Comparison of ENCODE assay signal across 1 cellular context in the genomic region with DNA sequence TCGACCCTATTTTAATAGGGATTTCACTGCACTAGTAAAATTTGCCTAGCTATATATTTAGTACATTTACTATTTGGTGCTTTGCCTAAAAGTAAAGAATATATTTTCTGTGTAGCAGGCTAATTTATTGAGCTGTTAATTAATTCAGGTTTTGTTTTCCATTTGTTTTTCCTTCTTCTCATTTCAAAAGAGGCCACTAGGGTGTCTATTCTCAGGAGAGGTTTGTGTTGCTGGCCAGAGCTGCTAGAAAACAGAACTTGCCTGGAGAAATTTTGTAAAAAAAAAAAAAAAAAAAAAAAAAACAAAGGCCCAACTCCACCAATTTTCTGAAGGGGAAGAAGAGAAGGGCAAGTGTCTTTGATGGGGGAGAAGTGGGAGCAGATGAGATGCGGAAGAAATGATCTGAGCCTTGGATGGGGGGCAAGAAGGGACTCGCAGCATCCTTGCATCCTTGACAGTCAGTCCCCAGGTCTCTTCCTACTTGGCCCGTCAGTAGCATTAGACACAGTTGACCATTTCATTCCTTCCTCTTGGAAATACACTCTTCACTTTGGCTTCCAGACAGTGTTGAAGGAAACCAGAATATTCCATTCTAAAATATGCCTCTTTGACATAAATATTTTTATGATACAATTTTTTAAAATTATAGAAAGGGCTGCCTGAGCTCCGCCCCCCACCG.
TF ChIP-seq lines count a peak whose summit lies in the region.

No MANE protein-coding gene starts in this region.

TF ChIP-seq in WTC11, 78 proteins besides CTCF, POLR2A, EP300 and RAD21 (continued from another document):
- TF ChIP-seq, protein P1, sequence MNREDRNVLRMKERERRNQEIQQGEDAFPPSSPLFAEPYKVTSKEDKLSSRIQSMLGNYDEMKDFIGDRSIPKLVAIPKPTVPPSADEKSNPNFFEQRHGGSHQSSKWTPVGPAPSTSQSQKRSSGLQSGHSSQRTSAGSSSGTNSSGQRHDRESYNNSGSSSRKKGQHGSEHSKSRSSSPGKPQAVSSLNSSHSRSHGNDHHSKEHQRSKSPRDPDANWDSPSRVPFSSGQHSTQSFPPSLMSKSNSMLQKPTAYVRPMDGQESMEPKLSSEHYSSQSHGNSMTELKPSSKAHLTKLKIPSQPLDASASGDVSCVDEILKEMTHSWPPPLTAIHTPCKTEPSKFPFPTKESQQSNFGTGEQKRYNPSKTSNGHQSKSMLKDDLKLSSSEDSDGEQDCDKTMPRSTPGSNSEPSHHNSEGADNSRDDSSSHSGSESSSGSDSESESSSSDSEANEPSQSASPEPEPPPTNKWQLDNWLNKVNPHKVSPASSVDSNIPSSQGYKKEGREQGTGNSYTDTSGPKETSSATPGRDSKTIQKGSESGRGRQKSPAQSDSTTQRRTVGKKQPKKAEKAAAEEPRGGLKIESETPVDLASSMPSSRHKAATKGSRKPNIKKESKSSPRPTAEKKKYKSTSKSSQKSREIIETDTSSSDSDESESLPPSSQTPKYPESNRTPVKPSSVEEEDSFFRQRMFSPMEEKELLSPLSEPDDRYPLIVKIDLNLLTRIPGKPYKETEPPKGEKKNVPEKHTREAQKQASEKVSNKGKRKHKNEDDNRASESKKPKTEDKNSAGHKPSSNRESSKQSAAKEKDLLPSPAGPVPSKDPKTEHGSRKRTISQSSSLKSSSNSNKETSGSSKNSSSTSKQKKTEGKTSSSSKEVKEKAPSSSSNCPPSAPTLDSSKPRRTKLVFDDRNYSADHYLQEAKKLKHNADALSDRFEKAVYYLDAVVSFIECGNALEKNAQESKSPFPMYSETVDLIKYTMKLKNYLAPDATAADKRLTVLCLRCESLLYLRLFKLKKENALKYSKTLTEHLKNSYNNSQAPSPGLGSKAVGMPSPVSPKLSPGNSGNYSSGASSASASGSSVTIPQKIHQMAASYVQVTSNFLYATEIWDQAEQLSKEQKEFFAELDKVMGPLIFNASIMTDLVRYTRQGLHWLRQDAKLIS (CRISPR knock-in tag; IDR thresholded peaks at IDR 0.05; ENCODE audit: borderline replicate concordance), result no peak
- TF ChIP-seq TP53 (CRISPR knock-in tag; IDR thresholded peaks at IDR 0.05) (no peak), ZNF423 (CRISPR knock-in tag; IDR thresholded peaks at IDR 0.05) (no peak), RELA (CRISPR knock-in tag; IDR thresholded peaks at IDR 0.05; ENCODE audit: borderline replicate concordance) (no peak), CBFB (CRISPR knock-in tag; IDR thresholded peaks at IDR 0.05; ENCODE audit: low read depth) (no peak), FOXK1 (CRISPR knock-in tag; IDR thresholded peaks at IDR 0.05) (no peak), NR2C2 (CRISPR knock-in tag; IDR thresholded peaks at IDR 0.05) (no peak), RORB (CRISPR knock-in tag; IDR thresholded peaks at IDR 0.05) (no peak), MYBL2 (CRISPR knock-in tag; IDR thresholded peaks at IDR 0.05) (no peak), ZNF317 (CRISPR knock-in tag; IDR thresholded peaks at IDR 0.05; ENCODE audit: borderline replicate concordance, low read depth) (no peak)
- TF ChIP-seq, protein P2, sequence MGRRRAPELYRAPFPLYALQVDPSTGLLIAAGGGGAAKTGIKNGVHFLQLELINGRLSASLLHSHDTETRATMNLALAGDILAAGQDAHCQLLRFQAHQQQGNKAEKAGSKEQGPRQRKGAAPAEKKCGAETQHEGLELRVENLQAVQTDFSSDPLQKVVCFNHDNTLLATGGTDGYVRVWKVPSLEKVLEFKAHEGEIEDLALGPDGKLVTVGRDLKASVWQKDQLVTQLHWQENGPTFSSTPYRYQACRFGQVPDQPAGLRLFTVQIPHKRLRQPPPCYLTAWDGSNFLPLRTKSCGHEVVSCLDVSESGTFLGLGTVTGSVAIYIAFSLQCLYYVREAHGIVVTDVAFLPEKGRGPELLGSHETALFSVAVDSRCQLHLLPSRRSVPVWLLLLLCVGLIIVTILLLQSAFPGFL (CRISPR knock-in tag; IDR thresholded peaks at IDR 0.05; ENCODE audit: borderline replicate concordance), result no peak
- TF ChIP-seq, protein P3, sequence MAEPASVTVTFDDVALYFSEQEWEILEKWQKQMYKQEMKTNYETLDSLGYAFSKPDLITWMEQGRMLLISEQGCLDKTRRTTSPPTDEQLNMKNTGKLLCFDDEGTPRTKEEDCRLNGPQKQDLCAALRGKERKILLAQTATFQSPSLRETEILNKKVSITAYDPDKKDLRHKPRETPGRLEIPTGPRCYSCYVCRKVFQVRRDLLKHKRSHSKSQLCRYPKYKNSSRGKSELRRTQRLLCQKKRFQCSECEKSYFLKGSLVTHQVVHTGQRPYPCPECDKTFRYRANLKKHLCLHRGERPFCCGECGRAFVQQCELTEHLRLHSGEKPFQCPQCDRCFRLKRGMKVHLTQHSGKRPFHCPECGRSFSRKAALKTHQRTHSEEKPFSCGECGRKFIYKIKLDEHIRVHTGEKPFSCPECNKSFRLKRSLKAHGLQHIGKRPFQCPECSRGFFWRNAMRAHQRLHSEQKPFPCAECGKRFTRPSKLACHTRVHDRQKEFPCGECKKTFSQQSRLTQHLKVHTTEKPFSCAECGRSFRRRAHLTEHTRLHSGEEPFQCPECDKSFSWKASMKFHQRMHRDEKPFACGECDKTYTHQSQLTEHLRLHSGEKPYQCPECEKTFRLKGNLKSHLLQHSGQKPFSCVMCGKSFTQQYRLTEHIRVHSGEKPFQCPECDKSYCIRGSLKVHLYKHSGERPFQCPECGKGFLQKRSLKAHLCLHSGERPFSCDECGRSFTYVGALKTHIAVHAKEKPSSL (CRISPR knock-in tag; conservative IDR thresholded peaks at IDR 0.05), result no peak
